ENCODE assay signal across 8 cellular contexts in the genomic region with DNA sequence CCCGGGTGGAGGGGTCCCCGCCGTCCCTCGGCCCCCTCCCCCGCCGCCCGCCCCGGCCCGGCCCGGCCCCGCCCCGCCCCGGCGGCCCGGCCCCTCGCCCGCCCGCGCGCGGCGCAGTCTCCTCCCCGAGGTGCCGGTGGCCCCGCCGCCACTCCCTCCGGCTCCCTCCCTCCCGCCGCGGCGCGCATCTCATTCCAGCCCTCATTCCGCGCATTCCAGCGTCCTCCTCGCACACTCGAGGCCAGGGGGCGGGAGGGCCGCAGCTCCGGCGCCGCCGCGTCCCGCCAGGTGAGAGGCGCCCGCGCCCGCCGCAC. TPM values are rescaled to one million over a fixed set of nuclear protein-coding genes. Genes with fewer than 3 reads are reported as not detected.
DNase-seq lines count a peak whose midpoint lies in the region; ATAC-seq, FAIRE-seq and TF ChIP-seq lines count a peak whose summit lies in the region.

A gene (plus strand): TSS at position 204 of the 314 bp plus-strand sequence.

- CTCF ChIA-PET in GM12878 (lab: Yijun Ruan, JAX): no interaction called here

- peak; percentile 92 for DNase-seq in 8988T
- DNase-seq in GM10266 (ENCODE audit: extremely low spot score): peak; percentile 86
- peak; percentile 65 for DNase-seq in NCI-H460 (ENCODE audit: extremely low read depth, low read depth)
- DNase-seq in GM12878 (ENCODE audit: low read depth, low spot score): no peak
- DNase-seq in small intestine: peak; percentile 62

- H3K4me2 ChIP-seq in GM12878 (ENCODE audit: control insufficient read depth, insufficient read depth): peak within 1 kb of the TSS; percentile 74

- TF ChIP-seq CTCF in GM10266 (IDR thresholded peaks at IDR 0.05; ENCODE audit: control insufficient read depth, insufficient read depth, low read depth, missing control alignments): no peak
- TF ChIP-seq CTCF in GM12878 (IDR thresholded peaks at IDR 0.05 in 2 of 3, conservative IDR thresholded peaks at IDR 0.05 in 1 of 3; ENCODE audit: control insufficient read depth in 2 of 3, extremely low read depth in 1 of 3, insufficient read depth in 1 of 3, low read depth in 3 of 3, low read length in 3 of 3): no peak

- peak within 1 kb of the TSS; percentile 16; the same call in 1 of the 2 replicates for H3K9ac ChIP-seq in GM12878 (ENCODE audit: control insufficient read depth, insufficient read depth, low read length)
- peak within 1 kb of the TSS; percentile 80 for H3K9ac ChIP-seq in iPS-18a (ENCODE audit: low read length)

- H3K79me2 ChIP-seq in GM12878 (ENCODE audit: control insufficient read depth, insufficient read depth, low read length): no peaks in the 10 kb centered on the region

- TF ChIP-seq POLR2A in GM12878 (IDR thresholded peaks at IDR 0.05; ENCODE audit: low read depth, low read length): no peak

- H3K36me3 ChIP-seq in GM12878 (ENCODE audit: control insufficient read depth in 2 of 2, insufficient read depth in 2 of 2, low read length in 1 of 2): no peaks in the 10 kb centered on the region
- H3K36me3 ChIP-seq in iPS-18a (ENCODE audit: control insufficient read depth, low read depth, low read length): no peaks in the 10 kb centered on the region
- no peaks in the 10 kb centered on the region for H3K36me3 ChIP-seq in small intestine (ENCODE audit: control insufficient read depth in 2 of 2, insufficient read depth in 2 of 2, low read length in 2 of 2)

- no TSS peak for BruUV-seq in GM12878 (replicated peaks; lab: Mats Ljungman, UMichigan)

- in situ Hi-C loops in GM12878 (cut with MboI): no loop called here

- H3K27me3 ChIP-seq in GM12878 (replicated peaks in 1 of 2; ENCODE audit: control insufficient read depth in 2 of 2, insufficient read depth in 2 of 2, low read length in 1 of 2) (peaks cover 3 to 11% of the 10 kb centered on the region in 2 experiments; a peak in 3 of 4 replicates), iPS-18a (ENCODE audit: control insufficient read depth, insufficient read depth, low read length) (peaks cover 18% of the 10 kb centered on the region), small intestine (ENCODE audit: control insufficient read depth in 2 of 2, insufficient read depth in 2 of 2, low read length in 2 of 2) (peaks cover 0 to 3% of the 10 kb centered on the region in 2 donors)

- H3K27ac ChIP-seq in GM12878 (ENCODE audit: control insufficient read depth, insufficient read depth) (no peak within 1 kb of the TSS), iPS-18a (ENCODE audit: low read length) (peak within 1 kb of the TSS; percentile 21), small intestine (ENCODE audit: low read depth in 1 of 2, low read length in 1 of 2) (peak within 1 kb of the TSS in 1 of 2 donors; percentile 83)

- FAIRE-seq in GM12878 (lab: Jason Lieb, UNC): no peak
- FAIRE-seq in small intestine (lab: Jason Lieb, UNC): no peak

- no peak for TF ChIP-seq EP300 in GM12878 (IDR thresholded peaks at IDR 0.05; ENCODE audit: borderline replicate concordance in 1 of 2, control insufficient read depth in 1 of 2, low read depth in 2 of 2, low read length in 2 of 2)

- peak within 1 kb of the TSS; percentile 58 for H2AFZ ChIP-seq in GM12878 (ENCODE audit: control insufficient read depth, low read depth, low read length)

- POLR2A ChIA-PET in GM12878 (lab: Charles Lee): no interaction called here

- SMC1A ChIA-PET in GM12878 (lab: Charles Lee; ENCODE audit: uncharacterized antibody, unreplicated experiment): no interaction called here

- RAD21 ChIA-PET in GM12878 (lab: Charles Lee; ENCODE audit: unreplicated experiment): no interaction called here

- 0% methylated on average over 9 of the region's 50 CpGs for WGBS in GM12878 (ENCODE audit: insufficient coverage, insufficient replicate concordance, low lambda C conversion rate, missing lambda C conversion rate)
- 1 to 5% methylated on average over 8 to 50 of the region's 50 CpGs; no CpG with 5 or more reads in 1 of the 3 donors for WGBS in small intestine, 3 donors

- no peaks in the 10 kb centered on the region; the same call in 1 of the 2 replicates for H3K4me1 ChIP-seq in GM12878 (ENCODE audit: control insufficient read depth, insufficient read depth, low read length)
- peaks cover 30% of the 10 kb centered on the region for H3K4me1 ChIP-seq in iPS-18a (ENCODE audit: control insufficient read depth, low read depth, low read length)
- H3K4me1 ChIP-seq in small intestine (ENCODE audit: control insufficient read depth in 2 of 2, insufficient read depth in 1 of 2, low read depth in 1 of 2, low read length in 1 of 2): peaks cover 2 to 11% of the 10 kb centered on the region in 2 donors

- ATAC-seq in GM12878 (peak; percentile 56), HG02970 (IDR thresholded peaks at IDR 0.05; ENCODE audit: low FRiP score, unreplicated experiment) (no peak), HG02973 (IDR thresholded peaks at IDR 0.05; ENCODE audit: unreplicated experiment) (no peak)

- H4K20me1 ChIP-seq in GM12878 (ENCODE audit: control insufficient read depth, insufficient read depth): no peaks in the 10 kb centered on the region; the same call in 1 of the 2 replicates

- H3K9me3 ChIP-seq in GM12878 (replicated peaks; ENCODE audit: control insufficient read depth, insufficient read depth, low read length) (no peaks in the 10 kb centered on the region), iPS-18a (ENCODE audit: control insufficient read depth, low read depth, low read length) (no peaks in the 10 kb centered on the region), small intestine (ENCODE audit: control insufficient read depth, low read depth) (no peaks in the 10 kb centered on the region)

- H3K4me3 ChIP-seq in GM12878 (peak within 1 kb of the TSS; percentile 44; the same call in 1 of the 2 replicates), iPS-18a (ENCODE audit: low read length) (peak within 1 kb of the TSS; percentile 86), small intestine (ENCODE audit: low read depth in 1 of 2, low read length in 2 of 2) (peak within 1 kb of the TSS; percentile 32 to 69)

- intact Hi-C loops in GM12878 (cut with micrococcal nuclease; ENCODE audit: unreplicated experiment): no loop called here

- TF ChIP-seq RAD21 in GM12878 (IDR thresholded peaks at IDR 0.05; ENCODE audit: insufficient read depth, low read depth, low read length): no peak

TF ChIP-seq in GM12878, 131 proteins besides CTCF, POLR2A, EP300 and RAD21 (continues in another document):
- TF ChIP-seq GABPA (IDR thresholded peaks at IDR 0.05; ENCODE audit: low read depth) (no peak), MYC (IDR thresholded peaks at IDR 0.05; ENCODE audit: insufficient read depth, insufficient read length, insufficient replicate concordance, low read length, severe bottlenecking) (no peak), MTA2 (IDR thresholded peaks at IDR 0.05; ENCODE audit: low read depth) (no peak), NR2C2 (IDR thresholded peaks at IDR 0.05; ENCODE audit: borderline replicate concordance, control insufficient read depth, insufficient read length, low read depth) (no peak), CBFB (IDR thresholded peaks at IDR 0.05; ENCODE audit: low read depth) (no peak)
- TF ChIP-seq, protein P1, sequence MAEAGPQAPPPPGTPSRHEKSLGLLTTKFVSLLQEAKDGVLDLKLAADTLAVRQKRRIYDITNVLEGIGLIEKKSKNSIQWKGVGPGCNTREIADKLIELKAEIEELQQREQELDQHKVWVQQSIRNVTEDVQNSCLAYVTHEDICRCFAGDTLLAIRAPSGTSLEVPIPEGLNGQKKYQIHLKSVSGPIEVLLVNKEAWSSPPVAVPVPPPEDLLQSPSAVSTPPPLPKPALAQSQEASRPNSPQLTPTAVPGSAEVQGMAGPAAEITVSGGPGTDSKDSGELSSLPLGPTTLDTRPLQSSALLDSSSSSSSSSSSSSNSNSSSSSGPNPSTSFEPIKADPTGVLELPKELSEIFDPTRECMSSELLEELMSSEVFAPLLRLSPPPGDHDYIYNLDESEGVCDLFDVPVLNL (IDR thresholded peaks at IDR 0.05; ENCODE audit: low read depth, low read length): no peak

RNA-seq across cellular contexts. Expression of the gene that starts here (rescaled TPM):
- total RNA-seq in NCI-H460 (2014; rRNA removed; shearing (Covaris generic)): 18.3 and 22.9 TPM in 2 replicates
- polyA plus RNA-seq in NCI-H460 (2014; cell fraction: nucleus; rRNA removed): 36.4 and 48.3 TPM in 2 replicates
- total RNA-seq in GM12878 (2013; cell fraction: nucleolus; rRNA removed): 0.31 and 0.81 TPM in 2 replicates
- total RNA-seq in GM12878 (2014; rRNA removed) (0.68 TPM in 1 of 2 replicates, not detected in the other), GM12878 (2014; rRNA removed; fragmentation: Illumina TruSeq; extraction: Trizol) (not detected in 2 replicates), GM12878 (2021) (0.33 and 0.37 TPM in 2 replicates)
- not detected for polyA plus RNA-seq in GM12878 (2011; ENCODE audit: low read depth)
- polyA plus RNA-seq in GM12878 (2011; rRNA removed) (0.04 TPM in 1 of 2 replicates, not detected in the other), GM12878 (2014; fragmentation: Illumina TruSeq; extraction: Trizol) (0.07 and 0.13 TPM in 2 replicates), GM12878 (2014; fragmentation: Nextera tagmentation; extraction: Ambion mirVana) (not detected), GM12878 (2014; rRNA removed) (0.28 and 0.31 TPM in 2 replicates), GM12878 (2016; fragmentation: Nextera tagmentation; extraction: Ambion mirVana) (under 1 TPM in 1 of 2 experiments, not detected in 1; 0.32 TPM), small intestine (10 to 100 TPM in 2 of 3 donors, 1 to 10 TPM in 1; 8.9 to 18.7 (median 11.6) TPM)
- 0.07 TPM in 1 of 2 replicates, not detected in the other for polyA plus RNA-seq in GM12878 (2011; cell fraction: cytosol; rRNA removed)
- polyA plus RNA-seq in GM12878 (2011; cell fraction: nucleus; rRNA removed): not detected in 2 replicates
- polyA plus RNA-seq in GM12878 (2012): 0.76 and 0.94 TPM in 2 replicates
- polyA minus RNA-seq in GM12878 (2011; rRNA and poly(A)+ RNA removed): not detected in 2 replicates
- polyA minus RNA-seq in GM12878 (2011; cell fraction: cytosol; rRNA and poly(A)+ RNA removed): not detected in 2 replicates
- polyA minus RNA-seq in GM12878 (2011; cell fraction: nucleus; rRNA and poly(A)+ RNA removed): not detected in 2 replicates

Comparison
In these comparisons a context has a peak if more than half of its experiments do, and no peak if none do; other contexts are left out.
1. RNA of the gene that starts here (total RNA-seq): 18.3 to 22.9 TPM in NCI-H460; 0.31 to 0.81 TPM in GM12878; every median in the first group is over 10 times any median in the second.
2. RNA of the gene that starts here (polyA plus RNA-seq): 8.9 to 18.7 TPM in small intestine; 0.04 to 0.94 TPM in GM12878; every median in the first group is over 4 times any median in the second.
3. Peak in ATAC-seq, H3K4me3 ChIP-seq, H3K9ac ChIP-seq and H3K4me2 ChIP-seq in GM12878; RNA of the gene not detected or under 1 TPM.
4. Peak in every context shown above with its lines, with median percentiles within 50 percentile points of each other: H3K4me3 ChIP-seq.